Comparison of ENCODE assay signal across 23 cellular contexts in the genomic region with DNA sequence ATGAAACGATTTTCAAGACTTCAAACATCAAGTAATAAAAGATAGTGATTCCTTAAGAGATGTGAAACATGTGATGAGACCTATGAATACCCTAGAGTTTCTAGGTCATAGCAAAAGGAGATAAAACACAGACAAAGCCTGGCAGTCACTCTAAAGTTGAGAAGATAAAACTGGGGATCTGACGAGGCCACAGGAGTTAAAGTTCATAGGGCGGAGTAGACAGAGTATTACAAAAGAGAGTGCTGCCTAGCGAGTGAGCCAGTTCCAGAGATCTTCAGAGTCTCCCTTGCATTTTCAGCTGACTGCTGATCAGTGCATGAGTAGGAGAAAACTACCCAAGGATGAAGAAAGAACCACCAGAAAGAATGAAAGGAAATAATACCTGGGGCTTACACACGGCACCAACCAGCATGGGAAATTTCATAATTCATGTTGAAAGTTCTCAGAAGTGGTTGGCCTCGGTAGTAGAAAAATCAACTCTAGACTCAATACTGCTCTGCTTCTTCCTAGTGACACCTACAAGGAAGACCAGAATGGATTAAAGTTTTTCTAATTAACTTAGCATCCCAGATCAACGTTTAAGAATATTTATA. TPM values are rescaled to one million over a fixed set of nuclear protein-coding genes. Genes with fewer than 3 reads are reported as not detected.
DNase-seq lines count a peak whose midpoint lies in the region; ATAC-seq and TF ChIP-seq lines count a peak whose summit lies in the region.
"Had no signal": no experiment of that assay in that cellular context is flagged by ENCODE, and none has a peak within 500 bp of the region (broad histone marks: within the 10 kb centered on the region; RNA-seq: fewer than 3 reads in every experiment).

No MANE protein-coding gene starts in this region.

- H3K27ac ChIP-seq in psoas muscle (no peak overlapping the region), adrenal gland (no peak overlapping the region)
- H3K27ac ChIP-seq: Peyer's patch had no signal

- DNase-seq in OCI-M1 (lab: John Stamatoyannopoulos, UW), result peak; percentile 6
- DNase-seq in middle frontal gyrus (ENCODE audit: extremely low spot score, low spot score), result no peak
- DNase-seq in psoas muscle, result no peak
- no peak for DNase-seq in adrenal gland
- DNase-seq: CD4-positive, CD25-positive, alpha-beta regulatory T cell; EL; GF-D8; H9; HFFc6; KG1; NCI-H1105; NCI-H146; NCI-H2029 treated with DMSO at 0.1 percent for 48 hours; NCI-H2171; NCI-H345; NCI-H524; NCI-H82; Peyer's patch; T-helper 1 cell had no signal

- TF ChIP-seq CTCF in psoas muscle (IDR thresholded peaks at IDR 0.05), result no peak
- no peak for TF ChIP-seq CTCF in adrenal gland (IDR thresholded peaks at IDR 0.05)

- H3K4me1 ChIP-seq in psoas muscle (no peaks in the 10 kb centered on the region), adrenal gland (replicated peaks in 1 of 2) (no peaks in the 10 kb centered on the region)
- H3K4me1 ChIP-seq: Peyer's patch had no signal

- H3K4me3 ChIP-seq in psoas muscle, result no peak overlapping the region
- H3K4me3 ChIP-seq in adrenal gland, result no peak overlapping the region
- H3K4me3 ChIP-seq: Peyer's patch had no signal

- no peaks in the 10 kb centered on the region for H3K36me3 ChIP-seq in psoas muscle (ENCODE audit: insufficient read depth in 1 of 2, low read depth in 1 of 2)
- no peaks in the 10 kb centered on the region for H3K36me3 ChIP-seq in adrenal gland (replicated peaks in 1 of 2)
- H3K36me3 ChIP-seq: Peyer's patch had no signal

- H3K27me3 ChIP-seq in psoas muscle (ENCODE audit: insufficient read depth in 3 of 3, low read length in 2 of 3) (no peaks in the 10 kb centered on the region), adrenal gland (no peaks in the 10 kb centered on the region)
- H3K27me3 ChIP-seq: Peyer's patch had no signal

- ATAC-seq in GM19395 (IDR thresholded peaks at IDR 0.05; ENCODE audit: unreplicated experiment), result peak; percentile 62
- peak; percentile 57 for ATAC-seq in HG02870 (IDR thresholded peaks at IDR 0.05; ENCODE audit: unreplicated experiment)
- ATAC-seq in psoas muscle, result no peak
- ATAC-seq in GM21786 (IDR thresholded peaks at IDR 0.05; ENCODE audit: unreplicated experiment), result no peak
- ATAC-seq: SK-N-SH treated with all-trans-retinoic acid at 6 μM for 48 hours had no signal

- intact Hi-C loops in psoas muscle (cut with DNase I) (no loop called here), adrenal gland (cut with DNase I) (no loop called here)

- TF ChIP-seq POLR2A in adrenal gland (IDR thresholded peaks at IDR 0.05), result no peak

- H3K9me3 ChIP-seq in psoas muscle (peaks cover 34% of the 10 kb centered on the region), adrenal gland (replicated peaks in 1 of 3) (peaks cover 0 to 5% (median 0%) of the 10 kb centered on the region in 3 donors)

- WGBS in psoas muscle, 3 donors, result 83% methylated on average over 7 of the region's 7 CpGs
- WGBS in adrenal gland, 4 donors, result 66 to 74% (median 71%) methylated on average over 7 of the region's 7 CpGs

RNA-seq across cellular contexts. Expression of a gene that starts 30.4 kb away (rescaled TPM):
- total RNA-seq in psoas muscle, result 1 to 10 TPM; 2.6 to 4.3 (median 3.1) TPM
- 1 to 10 TPM; 1.2 to 2.2 (median 2.2) TPM for polyA plus RNA-seq in psoas muscle
- total RNA-seq in adrenal gland, result 10 to 100 TPM in 6 of 8 donors, 1 to 10 TPM in 2; 8.7 to 17.3 (median 13.7) TPM
- 10 to 100 TPM; 12.1 to 15.4 (median 13.7) TPM for polyA plus RNA-seq in adrenal gland

RNA-seq across cellular contexts. Expression of a gene that starts 51.4 kb away (rescaled TPM):
- total RNA-seq in psoas muscle (1 to 10 TPM; 5.9 to 9.7 (median 8.6) TPM), adrenal gland (10 to 100 TPM in 7 of 8 donors, 1 to 10 TPM in 1; 9.9 to 33.3 (median 21.8) TPM)
- polyA plus RNA-seq in psoas muscle (1 to 10 TPM; 2.1 to 6.8 (median 4.2) TPM), adrenal gland (10 to 100 TPM in 1 of 3 donors, 1 to 10 TPM in 2; 4.2 to 22.2 (median 4.7) TPM)

Comparison
In these comparisons a context has a peak if more than half of its experiments do, and no peak if none do; other contexts are left out.
1. ATAC-seq: peak in GM19395 (single experiment) and HG02870 (single experiment); none in psoas muscle (0 of 4) and GM21786 (single experiment).